In the genomic region with DNA sequence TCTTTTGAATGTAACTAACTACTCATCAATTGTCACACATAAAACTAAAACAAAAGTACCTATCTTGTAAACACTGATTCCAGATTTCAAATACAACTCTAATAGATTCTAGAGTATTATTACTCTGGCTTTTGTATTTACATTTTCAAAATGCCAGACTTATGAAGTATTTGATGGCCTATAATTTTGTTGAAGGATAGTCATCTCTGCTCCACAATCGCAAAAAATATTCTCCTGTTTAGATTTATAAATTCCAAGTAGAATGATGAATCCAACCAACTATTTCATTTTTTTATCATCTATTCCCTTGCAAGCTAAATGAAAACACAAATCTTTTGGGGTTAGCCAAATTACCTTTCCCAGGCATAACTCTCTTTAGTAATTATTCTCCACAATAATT, we compare ENCODE assay signal across 29 cellular contexts.
"Had no signal": no experiment of that assay in that cellular context is flagged by ENCODE, and none has a peak within 500 bp of the region (broad histone marks: within the 10 kb centered on the region; RNA-seq: fewer than 3 reads in every experiment).

No MANE protein-coding gene starts in this region.

- H3K4me3 Mint-ChIP-seq: activated B cell treated with CpG ODN at 0.5 μM for 24 hours; activated CD8-positive, alpha-beta T cell treated with anti-CD3 and anti-CD28 coated beads for 36 hours; activated naive CD4-positive, alpha-beta T cell treated with anti-CD3 and anti-CD28 coated beads, Interleukin-2, amount 10 ng/mL, durations not matched to agents 7 days and 5 days; activated naive CD8-positive, alpha-beta T cell; activated T-cell treated with anti-CD3 and anti-CD28 coated beads, Interleukin-2, amount 50 U/mL, for 4 hours; central memory CD8-positive, alpha-beta T cell; dendritic cell treated with granulocyte-macrophage colony-stimulating factor and Interleukin-4, amounts not matched to agents 40 ng/mL and 50 ng/mL, for 4 days; T-helper 17 cell; T-helper 2 cell treated with Interferon-gamma antibody and Interleukin-4, amounts not matched to agents 5 μg/mL and 100 μg/mL, for 36 hours had no signal

- ATAC-seq: activated CD4-positive, CD25-positive, alpha-beta regulatory T cell treated with anti-CD3 and anti-CD28 coated beads, Interleukin-2, amount 50 U/mL, for 24 hours; activated CD8-positive, alpha-beta T cell treated with anti-CD3 and anti-CD28 coated beads for 36 hours; activated T-cell treated with anti-CD3 and anti-CD28 coated beads, Interleukin-2, amount 50 U/mL, for 4 hours; T-helper 17 cell had no signal

- DNase-seq: activated B cell treated with CpG ODN at 0.5 μM for 24 hours; activated CD4-positive, alpha-beta T cell treated with anti-CD3 and anti-CD28 coated beads for 48 hours; activated CD4-positive, alpha-beta T cell treated with anti-CD3 and anti-CD28 coated beads, Interleukin-2, amount 50 U/mL, for 1 hour; activated CD4-positive, alpha-beta T cell treated with anti-CD3 and anti-CD28 coated beads, Interleukin-2, amount 50 U/mL, for 48 hours; activated CD8-positive, alpha-beta memory T cell treated with anti-CD3 and anti-CD28 coated beads for 24 hours; activated CD8-positive, alpha-beta T cell treated with anti-CD3 and anti-CD28 coated beads for 36 hours; activated effector memory CD4-positive, alpha-beta T cell treated with anti-CD3 and anti-CD28 coated beads, Interleukin-2, amount 50 U/mL, for 16 hours; activated naive CD4-positive, alpha-beta T cell treated with anti-CD3 and anti-CD28 coated beads, Interleukin-2, amount 10 ng/mL, durations not matched to agents 7 days and 5 days; activated T-cell treated with anti-CD3 and anti-CD28 coated beads, Interleukin-2, amount 50 U/mL, for 4 hours; amniotic stem cell; anterior cingulate cortex; brain microvascular endothelial cell; dorsolateral prefrontal cortex; effector memory CD4-positive, alpha-beta T cell; esophagus squamous epithelium; foreskin fibroblast; head of caudate nucleus; T-helper 1 cell; T-helper 17 cell; T1000; WERI-Rb-1 had no signal

- H3K27me3 ChIP-seq: brain microvascular endothelial cell, dorsolateral prefrontal cortex, esophagus squamous epithelium had no signal

- H3K36me3 ChIP-seq: brain microvascular endothelial cell had no signal

- H3K27ac Mint-ChIP-seq: activated B cell treated with CpG ODN at 0.5 μM for 24 hours; activated CD8-positive, alpha-beta T cell treated with anti-CD3 and anti-CD28 coated beads for 36 hours; activated naive CD4-positive, alpha-beta T cell treated with anti-CD3 and anti-CD28 coated beads, Interleukin-2, amount 10 ng/mL, durations not matched to agents 7 days and 5 days; activated naive CD8-positive, alpha-beta T cell; activated T-helper 2 cell treated with anti-CD3 and anti-CD28 coated beads, Interferon-gamma antibody, Interleukin-2, Interleukin-4, amounts not matched to agents 10 μg/mL and 5 μg/mL and 100 μg/mL, durations not matched to agents 14 hours and 24 hours and 36 hours; dendritic cell treated with granulocyte-macrophage colony-stimulating factor and Interleukin-4, amounts not matched to agents 40 ng/mL and 50 ng/mL, for 4 days; T-helper 17 cell; T-helper 2 cell treated with Interferon-gamma antibody and Interleukin-4, amounts not matched to agents 5 μg/mL and 100 μg/mL, for 36 hours had no signal

- H3K27ac ChIP-seq: brain microvascular endothelial cell, coronary artery, dorsolateral prefrontal cortex, epithelial cell of prostate, esophagus squamous epithelium, WERI-Rb-1 had no signal

- H3K4me3 ChIP-seq: coronary artery, dorsolateral prefrontal cortex, esophagus squamous epithelium had no signal

- H3K27me3 Mint-ChIP-seq: activated B cell treated with CpG ODN at 0.5 μM for 24 hours; activated CD8-positive, alpha-beta T cell treated with anti-CD3 and anti-CD28 coated beads for 36 hours; activated naive CD4-positive, alpha-beta T cell treated with anti-CD3 and anti-CD28 coated beads, Interleukin-2, amount 10 ng/mL, durations not matched to agents 7 days and 5 days; activated naive CD8-positive, alpha-beta T cell; central memory CD8-positive, alpha-beta T cell; dendritic cell treated with granulocyte-macrophage colony-stimulating factor and Interleukin-4, amounts not matched to agents 40 ng/mL and 50 ng/mL, for 4 days; T-helper 17 cell had no signal
